In the genomic region with DNA sequence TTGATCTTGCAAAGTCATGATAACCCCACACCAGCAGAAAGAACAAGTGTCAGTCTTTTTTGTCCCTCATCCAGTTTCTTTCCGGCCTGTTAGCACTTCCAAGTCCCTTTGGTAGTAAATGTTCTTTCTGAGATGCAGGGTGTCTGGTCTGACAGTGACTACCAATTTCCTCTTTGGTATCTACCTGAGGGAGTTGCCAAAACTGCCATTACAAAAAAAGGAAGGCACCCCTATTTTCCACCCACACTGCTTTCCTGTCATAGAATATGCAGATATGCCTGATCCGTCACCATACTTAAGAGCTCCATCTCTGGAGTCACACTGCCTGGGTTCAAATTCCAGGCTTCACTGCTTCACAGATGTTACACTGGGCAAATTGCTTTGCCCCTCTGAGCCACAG, we compare ENCODE assay signal across 16 cellular contexts.
A peak's percentile ranks its signal among the peaks of the same experiment; 100 is the strongest.
DNase-seq lines count a peak whose midpoint lies in the region; ATAC-seq and TF ChIP-seq lines count a peak whose summit lies in the region.
"Had no signal": no experiment of that assay in that cellular context is flagged by ENCODE, and none has a peak within 500 bp of the region (broad histone marks: within the 10 kb centered on the region; RNA-seq: fewer than 3 reads in every experiment).

No MANE protein-coding gene starts in this region.

- DNase-seq in CD8-positive, alpha-beta T cell, result no peak
- DNase-seq in GM23338 (ENCODE audit: low spot score) (no peak), SJSA1 (ENCODE audit: low read depth in 1 of 2, low spot score in 2 of 2) (no peak), mesenchymal stem cell (no peak), AG08395 (ENCODE audit: low spot score) (no peak), DMS79 treated with DMSO at 0.1 percent for 48 hours (lab: John Stamatoyannopoulos, UW) (no peak)
- no peak for DNase-seq in activated CD4-positive, alpha-beta T cell treated with anti-CD3 and anti-CD28 coated beads, Interleukin-2, amount 50 U/mL, for 4 hours
- DNase-seq: activated CD4-positive, alpha-beta memory T cell treated with anti-CD3 and anti-CD28 coated beads for 36 hours; CD8-positive, alpha-beta memory T cell; erythroblast; left lung; T-helper 17 cell had no signal

- peak overlapping the region in 1 of 2 experiments; percentile 23 for H2BK12ac ChIP-seq in mesenchymal stem cell (ENCODE audit: low read length in 2 of 2)

- no peaks in the 10 kb centered on the region for H3K79me1 ChIP-seq in mesenchymal stem cell (replicated peaks; ENCODE audit: low read length, poor library complexity, severe bottlenecking)

- no peak for ATAC-seq in CD8-positive, alpha-beta T cell
- 0 out of 3 replicates have a peak, but pooled peaks have one; percentile 39 for ATAC-seq in GM23338
- no peak for ATAC-seq in HG03342 (IDR thresholded peaks at IDR 0.05; ENCODE audit: unreplicated experiment)
- ATAC-seq: left lung, T-helper 17 cell had no signal

- POLR2A ChIA-PET in CD8-positive, alpha-beta T cell (lab: Charles Lee), result interaction anchor here (0.8 kb wide), 1 partner anchor 23 kb away, joined by 3 read pairs; no protein-coding TSS in a partner anchor

- peaks cover 22% of the 10 kb centered on the region for H3K4me1 Mint-ChIP-seq in CD8-positive, alpha-beta T cell (ENCODE audit: low read depth)
- H3K4me1 Mint-ChIP-seq in GM23338, result peaks cover 36% of the 10 kb centered on the region

- peak overlapping the region in 1 of 2 experiments; percentile 49 for H3K4ac ChIP-seq in mesenchymal stem cell (ENCODE audit: low read depth in 1 of 2, low read length in 2 of 2)

- no peaks in the 10 kb centered on the region for H3K36me3 Mint-ChIP-seq in CD8-positive, alpha-beta T cell
- 0 out of 3 replicates have a peak, but pooled peaks cover 2% of the 10 kb centered on the region for H3K36me3 Mint-ChIP-seq in GM23338 (ENCODE audit: low read depth)
- H3K36me3 Mint-ChIP-seq: activated CD4-positive, alpha-beta memory T cell treated with anti-CD3 and anti-CD28 coated beads for 36 hours; CD8-positive, alpha-beta memory T cell had no signal

- H2AK5ac ChIP-seq in mesenchymal stem cell (ENCODE audit: low read length, severe bottlenecking), result peak overlapping the region; percentile 54

- no peak for TF ChIP-seq CTCF in CD8-positive, alpha-beta T cell (IDR thresholded peaks at IDR 0.05)
- no peak for TF ChIP-seq CTCF in GM23338 (conservative IDR thresholded peaks at IDR 0.05; ENCODE audit: low read depth in 2 of 2)

- peak overlapping the region; percentile 20 for H3K4me3 Mint-ChIP-seq in CD8-positive, alpha-beta T cell
- H3K4me3 Mint-ChIP-seq in GM23338, result no peak overlapping the region
- H3K4me3 Mint-ChIP-seq: activated CD4-positive, alpha-beta memory T cell treated with anti-CD3 and anti-CD28 coated beads for 36 hours; CD8-positive, alpha-beta memory T cell; T-helper 17 cell had no signal

- no peak overlapping the region for H2BK15ac ChIP-seq in mesenchymal stem cell (ENCODE audit: low read depth, poor library complexity, severe bottlenecking)

- H3K18ac ChIP-seq in mesenchymal stem cell (ENCODE audit: low read depth in 1 of 2, low read length in 2 of 2), result no peak overlapping the region

- no peak overlapping the region for H4K91ac ChIP-seq in mesenchymal stem cell (ENCODE audit: low read length)

- no peaks in the 10 kb centered on the region for H3K9me2 ChIP-seq in GM23338 (ENCODE audit: insufficient read depth)

- H4K8ac ChIP-seq in mesenchymal stem cell (ENCODE audit: low read length), result no peak overlapping the region

- no peaks in the 10 kb centered on the region for H3K27me3 ChIP-seq in CD8-positive, alpha-beta T cell (ENCODE audit: insufficient read depth, low read length)
- H3K27me3 ChIP-seq in GM23338 (ENCODE audit: insufficient read depth) (no peaks in the 10 kb centered on the region), SJSA1 (replicated peaks) (no peaks in the 10 kb centered on the region), mesenchymal stem cell (ENCODE audit: control insufficient read depth in 1 of 2, insufficient read depth in 1 of 2, low read length in 2 of 2) (no peaks in the 10 kb centered on the region)
- H3K27me3 ChIP-seq: hepatocyte, left lung had no signal

- H3K23ac ChIP-seq in mesenchymal stem cell (ENCODE audit: low read length in 2 of 2), result no peak overlapping the region

- H3K9me3 Mint-ChIP-seq in CD8-positive, alpha-beta T cell, result no peaks in the 10 kb centered on the region
- H3K9me3 Mint-ChIP-seq in GM23338, result no peaks in the 10 kb centered on the region; the same call in 2 of the 3 replicates
- H3K9me3 Mint-ChIP-seq: activated CD4-positive, alpha-beta memory T cell treated with anti-CD3 and anti-CD28 coated beads for 36 hours; CD8-positive, alpha-beta memory T cell had no signal

- H3K79me2 ChIP-seq in GM23338 (replicated peaks; ENCODE audit: insufficient read depth), result no peaks in the 10 kb centered on the region
- H3K79me2 ChIP-seq: hepatocyte had no signal

- H3K4me2 ChIP-seq in GM23338, result no peak overlapping the region
- no peak overlapping the region for H3K4me2 ChIP-seq in mesenchymal stem cell (ENCODE audit: low read length, poor library complexity, severe bottlenecking)
- H3K4me2 ChIP-seq: hepatocyte, KMS-11 had no signal

- WGBS in mesenchymal stem cell, result 68% methylated on average over 2 of the region's 2 CpGs

- H3K4me1 ChIP-seq in CD8-positive, alpha-beta T cell (ENCODE audit: insufficient read depth, low read length), result peaks cover 19% of the 10 kb centered on the region
- peaks cover 30% of the 10 kb centered on the region for H3K4me1 ChIP-seq in GM23338 (ENCODE audit: insufficient read depth)
- H3K4me1 ChIP-seq in SJSA1 (replicated peaks), result peaks cover 21% of the 10 kb centered on the region
- peaks cover 2% of the 10 kb centered on the region for H3K4me1 ChIP-seq in mesenchymal stem cell (ENCODE audit: control insufficient read depth, insufficient read depth, low read depth, low read length)

- H3K9ac ChIP-seq in mesenchymal stem cell (ENCODE audit: low read length), result no peak overlapping the region
- H3K9ac ChIP-seq: KMS-11 had no signal

- H3K4me3 ChIP-seq in CD8-positive, alpha-beta T cell (ENCODE audit: low read depth, low read length), result no peak overlapping the region
- H3K4me3 ChIP-seq in GM23338 (no peak overlapping the region), SJSA1 (no peak overlapping the region), mesenchymal stem cell (ENCODE audit: insufficient read depth in 1 of 2, low read depth in 1 of 2, low read length in 2 of 2) (no peak overlapping the region)
- H3K4me3 ChIP-seq: hepatocyte, left lung, skin epidermis had no signal

- no peak overlapping the region for H3K27ac ChIP-seq in CD8-positive, alpha-beta T cell (ENCODE audit: low read depth, low read length)
- H3K27ac ChIP-seq in GM23338 (ENCODE audit: low read depth) (peak overlapping the region; percentile 53; the same call in 1 of the 2 replicates), SJSA1 (peak overlapping the region; percentile 80), mesenchymal stem cell (ENCODE audit: low read length, poor library complexity, severe bottlenecking) (no peak overlapping the region)
- H3K27ac ChIP-seq: KMS-11 had no signal

- no peak overlapping the region for H2BK5ac ChIP-seq in mesenchymal stem cell (ENCODE audit: low read depth, low read length, poor library complexity, severe bottlenecking)

- H3K9me3 ChIP-seq in CD8-positive, alpha-beta T cell (ENCODE audit: low read length), result no peaks in the 10 kb centered on the region
- H3K9me3 ChIP-seq in SJSA1 (replicated peaks) (no peaks in the 10 kb centered on the region), mesenchymal stem cell (ENCODE audit: control insufficient read depth, low read length) (no peaks in the 10 kb centered on the region)
- H3K9me3 ChIP-seq: left lung had no signal

- no peaks in the 10 kb centered on the region for H3K36me3 ChIP-seq in CD8-positive, alpha-beta T cell (ENCODE audit: insufficient read depth, low read length)
- no peaks in the 10 kb centered on the region for H3K36me3 ChIP-seq in GM23338 (ENCODE audit: insufficient read depth)
- no peaks in the 10 kb centered on the region for H3K36me3 ChIP-seq in SJSA1
- H3K36me3 ChIP-seq in mesenchymal stem cell (ENCODE audit: control insufficient read depth in 1 of 2, insufficient read depth in 2 of 2, low read depth in 1 of 2, low read length in 2 of 2), result no peaks in the 10 kb centered on the region
- H3K36me3 ChIP-seq: left lung had no signal

- H3K27ac Mint-ChIP-seq in CD8-positive, alpha-beta T cell, result peak overlapping the region; percentile 47
- H3K27ac Mint-ChIP-seq in GM23338, result peak overlapping the region; percentile 88
- H3K27ac Mint-ChIP-seq: activated CD4-positive, alpha-beta memory T cell treated with anti-CD3 and anti-CD28 coated beads for 36 hours; T-helper 17 cell had no signal

- no peaks in the 10 kb centered on the region for H4K20me1 ChIP-seq in GM23338 (replicated peaks; ENCODE audit: insufficient read depth)

- H3K14ac ChIP-seq in mesenchymal stem cell (ENCODE audit: low read length in 2 of 2), result no peak overlapping the region

- H2AFZ ChIP-seq in GM23338, result no peak overlapping the region
- H2AFZ ChIP-seq in mesenchymal stem cell (ENCODE audit: low read depth, low read length), result no peak overlapping the region
- H2AFZ ChIP-seq: hepatocyte had no signal

- 0 out of 2 replicates have a peak, but pooled peaks cover 6% of the 10 kb centered on the region for H3F3A ChIP-seq in GM23338 (replicated peaks; ENCODE audit: low read depth)

- no peaks in the 10 kb centered on the region for H3K27me3 Mint-ChIP-seq in CD8-positive, alpha-beta T cell (ENCODE audit: low read depth)
- no peaks in the 10 kb centered on the region for H3K27me3 Mint-ChIP-seq in GM23338 (ENCODE audit: insufficient read depth, low read depth, poor library complexity)
- H3K27me3 Mint-ChIP-seq: activated CD4-positive, alpha-beta memory T cell treated with anti-CD3 and anti-CD28 coated beads for 36 hours; T-helper 17 cell had no signal

- intact Hi-C loops in CD8-positive, alpha-beta T cell (cut with DNase I, micrococcal nuclease), result no loop called here

- CTCF ChIA-PET in CD8-positive, alpha-beta T cell (lab: Charles Lee), result interaction anchor here (0.9 to 1.6 kb wide), 3 partner anchors 35 to 198 kb away, joined by 3 read pairs; no protein-coding TSS in a partner anchor

- H2BK120ac ChIP-seq in mesenchymal stem cell (ENCODE audit: low read depth, low read length), result no peak overlapping the region

TF ChIP-seq in GM23338, 12 proteins besides CTCF, POLR2A, EP300 and RAD21 (continues in another document):
- TF ChIP-seq EZH2phosphoT487 (IDR thresholded peaks at IDR 0.05; ENCODE audit: unreplicated experiment), result no peak
- TF ChIP-seq EZH2 (IDR thresholded peaks at IDR 0.05; ENCODE audit: low read depth, unreplicated experiment), result no peak
- no peak for TF ChIP-seq CREB1 (CRISPR knock-in tag; IDR thresholded peaks at IDR 0.05; ENCODE audit: low read depth)
- no peak for TF ChIP-seq ZNF114 (CRISPR knock-in tag; IDR thresholded peaks at IDR 0.05)
- no peak for TF ChIP-seq JUNB (IDR thresholded peaks at IDR 0.05; ENCODE audit: unreplicated experiment)
- no peak for TF ChIP-seq POLR2AphosphoS5 (IDR thresholded peaks at IDR 0.05; ENCODE audit: low read depth)

Comparison
In these comparisons a context has a peak if more than half of its experiments do, and no peak if none do; other contexts are left out.
1. H3K27ac ChIP-seq: peak in GM23338 (single experiment) and SJSA1 (single experiment); none in CD8-positive, alpha-beta T cell (single experiment) and mesenchymal stem cell (single experiment).